Comparison of ENCODE assay signal across 8 cellular contexts in the genomic region with DNA sequence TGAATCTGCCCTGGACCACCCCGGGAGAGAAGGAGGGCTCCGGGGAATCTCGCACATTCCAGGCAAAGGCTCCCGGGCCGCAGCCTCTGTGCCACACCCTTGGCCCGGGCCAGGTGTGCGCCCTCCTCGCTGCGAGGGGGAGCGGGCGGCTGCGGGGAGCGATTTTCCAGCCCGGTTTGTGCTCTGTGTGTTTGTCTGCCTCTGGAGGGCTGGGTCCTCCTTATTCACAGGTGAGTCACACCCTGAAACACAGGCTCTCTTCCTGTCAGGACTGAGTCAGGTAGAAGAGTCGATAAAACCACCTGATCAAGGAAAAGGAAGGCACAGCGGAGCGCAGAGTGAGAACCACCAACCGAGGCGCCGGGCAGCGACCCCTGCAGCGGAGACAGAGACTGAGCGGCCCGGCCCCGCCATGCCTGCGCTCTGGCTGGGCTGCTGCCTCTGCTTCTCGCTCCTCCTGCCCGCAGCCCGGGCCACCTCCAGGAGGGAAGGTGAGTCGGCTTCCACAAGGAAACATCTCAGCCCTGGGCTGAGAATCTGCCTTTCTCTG. TPM values are rescaled to one million over a fixed set of nuclear protein-coding genes. Genes with fewer than 3 reads are reported as not detected.
A peak's percentile ranks its signal among the peaks of the same experiment; 100 is the strongest.
DNase-seq lines count a peak whose midpoint lies in the region; ATAC-seq and TF ChIP-seq lines count a peak whose summit lies in the region.

A gene (plus strand): TSS at position 324 of the 550 bp plus-strand sequence. CDS start 89 bp downstream, at position 413.

- H4K8ac ChIP-seq in neuronal stem cell (ENCODE audit: low read depth, low read length) = no peak within 1 kb of the TSS

- H3K27ac ChIP-seq in GM23338 (ENCODE audit: low read depth) (peak within 1 kb of the TSS; percentile 91), Peyer's patch (peak within 1 kb of the TSS in 3 of 4 donors; percentile 48 to 84 (median 75)), fibroblast of lung (ENCODE audit: insufficient read depth, low read length) (no peak within 1 kb of the TSS), neuronal stem cell (replicated peaks; ENCODE audit: low read length) (no peak within 1 kb of the TSS)

- H3K23ac ChIP-seq in neuronal stem cell (ENCODE audit: low read depth, low read length, poor library complexity) = peak within 1 kb of the TSS; percentile 4

- H3K79me2 ChIP-seq in GM23338 (replicated peaks; ENCODE audit: insufficient read depth) (peaks cover 5% of the 10 kb centered on the region; the same call in 1 of the 2 replicates), fibroblast of lung (ENCODE audit: control insufficient read depth, insufficient read depth, low read length) (no peaks in the 10 kb centered on the region)

- no peak within 1 kb of the TSS for H3K4ac ChIP-seq in neuronal stem cell (ENCODE audit: low read length)

- H3K4me3 ChIP-seq in GM23338 (peak within 1 kb of the TSS; percentile 58), Peyer's patch (peak within 1 kb of the TSS in 3 of 4 donors; percentile 30 to 62 (median 56)), fibroblast of lung (replicated peaks in 1 of 4; ENCODE audit: control extremely low read depth in 1 of 4, insufficient read depth in 1 of 4, low read depth in 3 of 4, low read length in 4 of 4) (peak within 1 kb of the TSS in 2 of 4 experiments; percentile 32 to 40), neuronal stem cell (ENCODE audit: low read length in 2 of 2) (peak within 1 kb of the TSS; percentile 36 to 77)

- no peaks in the 10 kb centered on the region for H3K9me2 ChIP-seq in GM23338 (ENCODE audit: insufficient read depth)

- peaks cover 11% of the 10 kb centered on the region for H3K4me1 ChIP-seq in GM23338 (ENCODE audit: insufficient read depth)
- no peaks in the 10 kb centered on the region for H3K4me1 ChIP-seq in Peyer's patch
- no peaks in the 10 kb centered on the region for H3K4me1 ChIP-seq in fibroblast of lung (ENCODE audit: control insufficient read depth, extremely low read depth, insufficient read depth, low read length)
- H3K4me1 ChIP-seq in neuronal stem cell (ENCODE audit: control insufficient read depth in 2 of 2, insufficient read depth in 1 of 2, low read depth in 1 of 2, low read length in 2 of 2) = peaks cover 3 to 4% of the 10 kb centered on the region in 2 donors

- peak; percentile 72 to 74 for TF ChIP-seq POLR2A in Peyer's patch (IDR thresholded peaks at IDR 0.05)

- no peaks in the 10 kb centered on the region for H3K9me3 Mint-ChIP-seq in GM23338
- peaks cover 2% of the 10 kb centered on the region for H3K9me3 Mint-ChIP-seq in natural killer cell treated with Interleukin-12 subunit alpha and Interleukin-12 subunit beta and Interleukin-15 and Interleukin-18, amount 100 ng/mL, for 72 hours

- no peaks in the 10 kb centered on the region for H3K79me1 ChIP-seq in neuronal stem cell (ENCODE audit: low read depth, low read length)

- H4K20me1 ChIP-seq in GM23338 (replicated peaks; ENCODE audit: insufficient read depth) = no peaks in the 10 kb centered on the region
- no peaks in the 10 kb centered on the region for H4K20me1 ChIP-seq in fibroblast of lung (ENCODE audit: control insufficient read depth, extremely low read depth, insufficient read depth, low read length)

- no peak within 1 kb of the TSS for H2BK5ac ChIP-seq in neuronal stem cell (ENCODE audit: low read length)

- peaks cover 8% of the 10 kb centered on the region; the same call in 2 of the 3 replicates for H3K4me1 Mint-ChIP-seq in GM23338
- peaks cover 0 to under 1% of the 10 kb centered on the region in 2 donors for H3K4me1 Mint-ChIP-seq in natural killer cell treated with Interleukin-12 subunit alpha and Interleukin-12 subunit beta and Interleukin-15 and Interleukin-18, amount 100 ng/mL, for 72 hours (ENCODE audit: low read depth in 2 of 2)

- no peak within 1 kb of the TSS for H2BK120ac ChIP-seq in neuronal stem cell (ENCODE audit: low read depth, low read length)

- DNase-seq in GM23338 (ENCODE audit: low spot score) = peak; percentile 93
- peak in 2 of 3 donors; percentile 78 to 83 for DNase-seq in Peyer's patch
- DNase-seq in fibroblast of lung (ENCODE audit: low read depth in 2 of 2) = peak in 1 of 2 donors; percentile 78
- no peak for DNase-seq in neuronal stem cell (ENCODE audit: low spot score)
- no peak for DNase-seq in natural killer cell treated with Interleukin-12 subunit alpha and Interleukin-12 subunit beta and Interleukin-15 and Interleukin-18, amount 100 ng/mL, for 72 hours (ENCODE audit: low spot score)
- no peak for DNase-seq in activated effector memory CD4-positive, alpha-beta T cell treated with Interleukin-2 at 50 U/mL for 16 hours
- DNase-seq in KBM-7 = no peak

- H2AK5ac ChIP-seq in neuronal stem cell (ENCODE audit: low read depth, low read length) = no peak within 1 kb of the TSS

- H3F3A ChIP-seq in GM23338 (replicated peaks; ENCODE audit: low read depth) = no peaks in the 10 kb centered on the region; the same call in 1 of the 2 replicates

- H3K4me3 Mint-ChIP-seq in GM23338 = peak within 1 kb of the TSS; percentile 88
- no peak within 1 kb of the TSS for H3K4me3 Mint-ChIP-seq in natural killer cell treated with Interleukin-12 subunit alpha and Interleukin-12 subunit beta and Interleukin-15 and Interleukin-18, amount 100 ng/mL, for 72 hours

- TF ChIP-seq CTCF in GM23338 (conservative IDR thresholded peaks at IDR 0.05; ENCODE audit: low read depth in 2 of 2) = peak; percentile 42 to 52
- TF ChIP-seq CTCF in Peyer's patch (IDR thresholded peaks at IDR 0.05) = peak in 3 of 6 experiments; percentile 44 to 49 (median 49)
- TF ChIP-seq CTCF in fibroblast of lung (conservative IDR thresholded peaks at IDR 0.05 in 1 of 2, IDR thresholded peaks at IDR 0.05 in 1 of 2; ENCODE audit: low read depth in 1 of 2, low read length in 2 of 2) = peak in 1 of 2 donors; percentile 17

- in situ Hi-C loops in KBM-7 (cut with MboI; ENCODE audit: low pct_unique_long_range_greater_than_20kb, low sequenced_read_pairs) = no loop called here

- H3K4me2 ChIP-seq in GM23338 (peak within 1 kb of the TSS; percentile 80), fibroblast of lung (ENCODE audit: extremely low read depth, insufficient read depth, low read length) (peak within 1 kb of the TSS; percentile 19), neuronal stem cell (ENCODE audit: insufficient read depth, low read length, poor library complexity, severe bottlenecking) (peak within 1 kb of the TSS; percentile 81)

- H4K91ac ChIP-seq in neuronal stem cell (ENCODE audit: low read depth, low read length, poor library complexity) = no peak within 1 kb of the TSS

- H2AFZ ChIP-seq in GM23338 (peak within 1 kb of the TSS; percentile 85), fibroblast of lung (ENCODE audit: low read length) (peak within 1 kb of the TSS; percentile 60), neuronal stem cell (ENCODE audit: low read length) (peak within 1 kb of the TSS; percentile 90)

- no peaks in the 10 kb centered on the region for H3K27me3 Mint-ChIP-seq in GM23338 (ENCODE audit: insufficient read depth, low read depth, poor library complexity)
- H3K27me3 Mint-ChIP-seq in natural killer cell treated with Interleukin-12 subunit alpha and Interleukin-12 subunit beta and Interleukin-15 and Interleukin-18, amount 100 ng/mL, for 72 hours = peaks cover 20 to 38% of the 10 kb centered on the region in 2 donors

- no peak within 1 kb of the TSS for H2BK12ac ChIP-seq in neuronal stem cell (ENCODE audit: low read length)

- peak within 1 kb of the TSS; percentile 91 for H3K27ac Mint-ChIP-seq in GM23338
- H3K27ac Mint-ChIP-seq in natural killer cell treated with Interleukin-12 subunit alpha and Interleukin-12 subunit beta and Interleukin-15 and Interleukin-18, amount 100 ng/mL, for 72 hours = no peak within 1 kb of the TSS

- ATAC-seq in GM23338 (peak; percentile 95), GM19395 (IDR thresholded peaks at IDR 0.05; ENCODE audit: unreplicated experiment) (no peak)
- ATAC-seq in natural killer cell treated with Interleukin-12 subunit alpha and Interleukin-12 subunit beta and Interleukin-15 and Interleukin-18, amount 100 ng/mL, for 72 hours = no peak

- no peaks in the 10 kb centered on the region for H3K9me3 ChIP-seq in Peyer's patch
- H3K9me3 ChIP-seq in fibroblast of lung (ENCODE audit: control insufficient read depth, insufficient read depth, low read depth, low read length) = no peaks in the 10 kb centered on the region
- no peaks in the 10 kb centered on the region for H3K9me3 ChIP-seq in neuronal stem cell (replicated peaks in 1 of 2; ENCODE audit: control insufficient read depth in 2 of 2, insufficient read depth in 1 of 2, low read depth in 1 of 2, low read length in 2 of 2)

- H2BK15ac ChIP-seq in neuronal stem cell (ENCODE audit: low read length) = no peak within 1 kb of the TSS

- H3K18ac ChIP-seq in neuronal stem cell (ENCODE audit: low read length) = peak within 1 kb of the TSS; percentile 15

- H3K9ac ChIP-seq in fibroblast of lung (ENCODE audit: insufficient read depth, low read length) (no peak within 1 kb of the TSS), neuronal stem cell (ENCODE audit: low read depth, low read length, poor library complexity) (no peak within 1 kb of the TSS)

- no peaks in the 10 kb centered on the region for H3K36me3 ChIP-seq in GM23338 (ENCODE audit: insufficient read depth)
- no peaks in the 10 kb centered on the region for H3K36me3 ChIP-seq in Peyer's patch
- no peaks in the 10 kb centered on the region for H3K36me3 ChIP-seq in fibroblast of lung (ENCODE audit: control insufficient read depth, insufficient read depth, low read length)
- no peaks in the 10 kb centered on the region for H3K36me3 ChIP-seq in neuronal stem cell (replicated peaks in 1 of 2; ENCODE audit: control insufficient read depth in 2 of 2, insufficient read depth in 2 of 2, low read length in 2 of 2)

- H3K36me3 Mint-ChIP-seq in GM23338 (ENCODE audit: low read depth) = no peaks in the 10 kb centered on the region
- no peaks in the 10 kb centered on the region for H3K36me3 Mint-ChIP-seq in natural killer cell treated with Interleukin-12 subunit alpha and Interleukin-12 subunit beta and Interleukin-15 and Interleukin-18, amount 100 ng/mL, for 72 hours

- H3K27me3 ChIP-seq in GM23338 (ENCODE audit: insufficient read depth) (no peaks in the 10 kb centered on the region), Peyer's patch (no peaks in the 10 kb centered on the region), fibroblast of lung (ENCODE audit: control insufficient read depth, insufficient read depth, low read length) (no peaks in the 10 kb centered on the region), neuronal stem cell (ENCODE audit: control insufficient read depth in 3 of 3, insufficient read depth in 3 of 3, low read depth in 1 of 3, low read length in 3 of 3) (peaks cover 0 to 14% (median 14%) of the 10 kb centered on the region in 3 experiments)

- H3K14ac ChIP-seq in neuronal stem cell (ENCODE audit: low read length) = no peak within 1 kb of the TSS

- WGBS in neuronal stem cell (ENCODE audit: extremely low coverage in 2 of 2, insufficient read length in 2 of 2, insufficient replicate concordance in 1 of 2), 2 donors = no CpG with 5 or more reads among the region's 30 CpGs

RNA-seq across cellular contexts. Expression of the gene that starts here (rescaled TPM):
- total RNA-seq in GM23338 (2014; rRNA removed; shearing (Covaris generic)) = 19.0 and 19.5 TPM in 2 replicates
- polyA plus RNA-seq in GM23338 (2016; fragmentation: Nextera tagmentation; extraction: Ambion mirVana) = 3.4 and 4.3 TPM in 2 replicates
- 10 to 100 TPM in 3 of 4 donors, 1 to 10 TPM in 1; 3.3 to 29.7 (median 17.3) TPM for total RNA-seq in Peyer's patch
- 0.99 and 2.8 TPM in 2 replicates for total RNA-seq in fibroblast of lung
- polyA plus RNA-seq in fibroblast of lung = 0.66 and 3.9 TPM in 2 replicates
- polyA plus RNA-seq in fibroblast of lung (2012) = 0.40 and 2.5 TPM in 2 replicates
- polyA minus RNA-seq in fibroblast of lung (ENCODE audit: low replicate concordance) = 2.7 TPM in 1 of 2 replicates, not detected in the other
- 0.20 TPM for polyA plus RNA-seq in neuronal stem cell (2013, experiment 1 of 2)
- polyA plus RNA-seq in neuronal stem cell (2013, experiment 2 of 2) = 0.25 TPM
- not detected for total RNA-seq in natural killer cell treated with Interleukin-12 subunit alpha and Interleukin-12 subunit beta and Interleukin-15 and Interleukin-18, amount 100 ng/mL, for 72 hours

Comparison
In these comparisons a context has a peak if more than half of its experiments do, and no peak if none do; other contexts are left out.
1. DNase-seq: peak in GM23338 (single experiment) and Peyer's patch (2 of 3); none in neuronal stem cell (single experiment), natural killer cell treated with Interleukin-12 subunit alpha and Interleukin-12 subunit beta and Interleukin-15 and Interleukin-18, amount 100 ng/mL, for 72 hours (single experiment), activated effector memory CD4-positive, alpha-beta T cell treated with Interleukin-2 at 50 U/mL for 16 hours (single experiment) and KBM-7 (single experiment).
2. H3K27ac ChIP-seq: peak in GM23338 (single experiment) and Peyer's patch (3 of 4); none in fibroblast of lung (single experiment) and neuronal stem cell (single experiment).
3. H3K4me2 ChIP-seq: peak in every context shown above with its lines; median percentile 81 in neuronal stem cell; 80 in GM23338; 19 in fibroblast of lung.
4. Peak in every context shown above with its lines, with median percentiles within 50 percentile points of each other: H2AFZ ChIP-seq.